In the genomic region with DNA sequence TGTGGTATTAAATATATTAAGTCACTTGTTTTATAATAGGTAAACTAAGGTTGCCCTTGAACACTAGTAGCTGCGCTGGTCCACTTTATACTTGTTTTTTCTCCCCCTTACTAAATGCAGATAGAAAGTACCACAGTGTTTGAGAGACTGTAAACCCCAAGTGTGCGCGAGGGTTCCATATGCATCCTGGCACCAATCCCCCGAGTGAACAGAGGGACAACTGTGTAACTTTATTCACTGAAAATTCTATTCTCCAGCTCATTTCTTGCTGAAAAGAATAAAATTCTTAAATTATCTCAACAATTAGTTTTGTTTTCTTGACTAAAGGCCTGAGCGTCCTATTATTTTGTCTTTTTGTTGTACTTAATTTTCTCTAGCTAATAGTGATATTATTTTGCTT, we compare ENCODE assay signal across 10 cellular contexts. TPM values are rescaled to one million over a fixed set of nuclear protein-coding genes. Genes with fewer than 3 reads are reported as not detected.
A peak's percentile ranks its signal among the peaks of the same experiment; 100 is the strongest.
DNase-seq lines count a peak whose midpoint lies in the region; ATAC-seq and TF ChIP-seq lines count a peak whose summit lies in the region.
"Had no signal": no experiment of that assay in that cellular context is flagged by ENCODE, and none has a peak within 500 bp of the region (broad histone marks: within the 10 kb centered on the region; RNA-seq: fewer than 3 reads in every experiment).

No MANE protein-coding gene starts in this region.

- no peak overlapping the region for H2AFZ ChIP-seq in OCI-LY1 (ENCODE audit: low read length)
- H2AFZ ChIP-seq in osteoblast (ENCODE audit: low read length): no peak overlapping the region

- ATAC-seq in CD4-positive, alpha-beta T cell (ENCODE audit: poor library complexity): no peak
- no peak for ATAC-seq in HG03280 (IDR thresholded peaks at IDR 0.05; ENCODE audit: unreplicated experiment)
- ATAC-seq in GM18505 (IDR thresholded peaks at IDR 0.05; ENCODE audit: unreplicated experiment): no peak

- intact Hi-C loops in CD4-positive, alpha-beta T cell (cut with DNase I, micrococcal nuclease): loop anchor here (5.0 to 10.0 kb wide), 5 partner anchors 92 to 1989 kb away; partner anchors contain the start of genes LYPLA2 (in 1 of the 2), MTFR1L (in 1 of the 2), PDIK1L (in 1 of the 2) and TMEM50A (in 1 of the 2)

- H3K9me3 ChIP-seq in CD4-positive, alpha-beta T cell (ENCODE audit: control insufficient read depth, low read length): no peaks in the 10 kb centered on the region
- no peaks in the 10 kb centered on the region for H3K9me3 ChIP-seq in OCI-LY1 (ENCODE audit: low read length)
- H3K9me3 ChIP-seq in osteoblast (ENCODE audit: low read depth, low read length): no peaks in the 10 kb centered on the region

- H4K20me1 ChIP-seq in OCI-LY1 (ENCODE audit: insufficient read depth, low read length) (peaks cover 2% of the 10 kb centered on the region; the same call in 1 of the 2 replicates), osteoblast (ENCODE audit: insufficient read depth, low read length) (peaks cover 42% of the 10 kb centered on the region)

- peak overlapping the region; percentile 97 for H3K4me3 Mint-ChIP-seq in CD4-positive, alpha-beta T cell
- peak overlapping the region; percentile 99 for H3K4me3 Mint-ChIP-seq in endothelial cell (ENCODE audit: unreplicated experiment)

- H3K4me3 ChIP-seq in OCI-LY1 (ENCODE audit: low read depth, low read length, poor library complexity, severe bottlenecking) (peak overlapping the region; percentile 84), osteoblast (ENCODE audit: insufficient read depth, low read length) (peak overlapping the region; percentile 100)

- H3K27ac Mint-ChIP-seq in CD4-positive, alpha-beta T cell: peak overlapping the region; percentile 99
- H3K27ac Mint-ChIP-seq in endothelial cell (ENCODE audit: unreplicated experiment): peak overlapping the region; percentile 93

- no peaks in the 10 kb centered on the region for H3K9me2 ChIP-seq in OCI-LY1 (ENCODE audit: low read depth, low read length)

- peak overlapping the region; percentile 77 for H3K4me2 ChIP-seq in OCI-LY1 (ENCODE audit: low read length)
- peak overlapping the region; percentile 87 for H3K4me2 ChIP-seq in osteoblast (ENCODE audit: insufficient read depth, low read length)

- H3K79me2 ChIP-seq in OCI-LY1 (ENCODE audit: insufficient read depth, low read length) (peaks cover 24% of the 10 kb centered on the region), osteoblast (ENCODE audit: insufficient read depth, low read length) (peaks cover 46% of the 10 kb centered on the region)

- CTCF ChIA-PET in CD4-positive, alpha-beta T cell (lab: Charles Lee): interaction anchor here (1.5 to 2.5 kb wide), 2 partner anchors 13 to 95 kb away, joined by 3 to 12 read pairs; partner anchors contain the start of gene SYF2

- H3K27ac ChIP-seq in CD4-positive, alpha-beta T cell (ENCODE audit: low read depth, low read length): no peak overlapping the region
- no peak overlapping the region for H3K27ac ChIP-seq in OCI-LY1 (ENCODE audit: low read depth, low read length, poor library complexity, severe bottlenecking)
- H3K27ac ChIP-seq in osteoblast (ENCODE audit: low read depth, low read length): peak overlapping the region; percentile 99

- peaks cover 78% of the 10 kb centered on the region for H3K4me1 Mint-ChIP-seq in CD4-positive, alpha-beta T cell (ENCODE audit: low read depth)
- peaks cover 36% of the 10 kb centered on the region for H3K4me1 Mint-ChIP-seq in endothelial cell (ENCODE audit: unreplicated experiment)

- no peak for TF ChIP-seq POLR2A in GM18505 (IDR thresholded peaks at IDR 0.05; ENCODE audit: borderline replicate concordance, extremely low read depth, insufficient read depth, insufficient read length)

- no peak for DNase-seq in CD4-positive, alpha-beta T cell
- DNase-seq in endothelial cell (ENCODE audit: low spot score) (no peak), osteoblast (ENCODE audit: insufficient read length, low spot score, missing footprints) (peak; percentile 66), DMS153 treated with DMSO at 0.1 percent for 48 hours (lab: John Stamatoyannopoulos, UW; ENCODE audit: unreplicated experiment) (no peak), NOMO-1 (lab: John Stamatoyannopoulos, UW; ENCODE audit: unreplicated experiment in 2 of 2) (no peak)

- H3F3A ChIP-seq in OCI-LY1 (ENCODE audit: insufficient read depth, low read length): 0 out of 2 replicates have a peak, but pooled peaks cover 6% of the 10 kb centered on the region

- peak overlapping the region; percentile 87; the same call in 1 of the 2 replicates for H3K9ac ChIP-seq in OCI-LY1 (ENCODE audit: low read length)

- no peak for TF ChIP-seq CTCF in CD4-positive, alpha-beta T cell (IDR thresholded peaks at IDR 0.05)
- TF ChIP-seq CTCF in OCI-LY1 (IDR thresholded peaks at IDR 0.05; ENCODE audit: low read length) (no peak), endothelial cell (IDR thresholded peaks at IDR 0.05; ENCODE audit: unreplicated experiment) (no peak), osteoblast (IDR thresholded peaks at IDR 0.05; ENCODE audit: extremely low read depth, low read depth, low read length) (no peak)

- peaks cover 69% of the 10 kb centered on the region for H3K36me3 Mint-ChIP-seq in CD4-positive, alpha-beta T cell (ENCODE audit: low read depth)
- H3K36me3 Mint-ChIP-seq in endothelial cell (ENCODE audit: low read depth, unreplicated experiment): peaks cover 44% of the 10 kb centered on the region

- H3K27me3 Mint-ChIP-seq in CD4-positive, alpha-beta T cell: peaks cover 5% of the 10 kb centered on the region
- peaks cover 6% of the 10 kb centered on the region for H3K27me3 Mint-ChIP-seq in endothelial cell (ENCODE audit: unreplicated experiment)

- no peaks in the 10 kb centered on the region for H3K9me3 Mint-ChIP-seq in CD4-positive, alpha-beta T cell
- H3K9me3 Mint-ChIP-seq in endothelial cell (ENCODE audit: unreplicated experiment): no peaks in the 10 kb centered on the region

- POLR2A ChIA-PET in CD4-positive, alpha-beta T cell (lab: Charles Lee): interaction anchor here (0.7 to 6.0 kb wide), 5 partner anchors 11 to 175 kb away, joined by 3 to 277 read pairs (median 4); partner anchors contain the start of gene SYF2

- H3K4me1 ChIP-seq in OCI-LY1 (ENCODE audit: insufficient read depth, low read length, severe bottlenecking) (peaks cover 36% of the 10 kb centered on the region), osteoblast (ENCODE audit: insufficient read depth, low read length) (peaks cover 30% of the 10 kb centered on the region)

- H3K27me3 ChIP-seq in CD4-positive, alpha-beta T cell (ENCODE audit: control insufficient read depth, insufficient read depth, low read length): no peaks in the 10 kb centered on the region
- no peaks in the 10 kb centered on the region for H3K27me3 ChIP-seq in OCI-LY1 (ENCODE audit: insufficient read depth, low read length)
- no peaks in the 10 kb centered on the region for H3K27me3 ChIP-seq in osteoblast (ENCODE audit: insufficient read depth, low read length)

- H3K36me3 ChIP-seq in OCI-LY1 (ENCODE audit: insufficient read depth, low read length): peaks cover 58% of the 10 kb centered on the region
- peaks cover 50% of the 10 kb centered on the region for H3K36me3 ChIP-seq in osteoblast (ENCODE audit: insufficient read depth, low read length)

RNA-seq across cellular contexts. Expression of gene RSRP1, which starts 1.9 kb away (rescaled TPM):
- total RNA-seq in CD4-positive, alpha-beta T cell: 100 to 1,000 TPM; 395 to 428 TPM
- total RNA-seq in endothelial cell (ENCODE audit: unreplicated experiment) (119 TPM), osteoblast (102 and 103 TPM in 2 replicates)

RNA-seq across cellular contexts. Expression of gene SYF2, which starts 13.1 kb away (rescaled TPM):
- 10 to 100 TPM; 93.3 to 98.9 TPM for total RNA-seq in CD4-positive, alpha-beta T cell
- total RNA-seq in endothelial cell (ENCODE audit: unreplicated experiment) (34.9 TPM), osteoblast (39.4 and 41.5 TPM in 2 replicates)

RNA-seq across cellular contexts. Expression of gene RHD, which starts 26.9 kb away (rescaled TPM):
- not detected for total RNA-seq in CD4-positive, alpha-beta T cell
- total RNA-seq in endothelial cell (ENCODE audit: unreplicated experiment) (0.38 TPM), osteoblast (not detected in 2 replicates)
- total RNA-seq: glomerular endothelial cell; T-helper 2 cell treated with Interferon-gamma antibody and Interleukin-4, amounts not matched to agents 100 ng/mL and 5 ng/mL, for 36 hours had no signal
